Comparison of ENCODE assay signal across 28 cellular contexts in genomic region chr11:109968781-109969180, GRCh38.
"Had no signal": no experiment of that assay in that cellular context is flagged by ENCODE, and none has a peak within 500 bp of the region (broad histone marks: within the 10 kb centered on the region; RNA-seq: fewer than 3 reads in every experiment).

No MANE protein-coding gene starts in this region.

- H3K9me3 ChIP-seq: breast epithelium, MG63 had no signal

- H3K4me3 ChIP-seq: breast epithelium, MG63, SK-N-MC had no signal

- H3K36me3 ChIP-seq: breast epithelium, MG63 had no signal

- H3K36me3 Mint-ChIP-seq: activated naive CD4-positive, alpha-beta T cell treated with anti-CD3 and anti-CD28 coated beads, Interleukin-2, amount 50 U/mL, for 24 hours; T-cell had no signal

- H3K4me3 Mint-ChIP-seq: activated CD4-positive, alpha-beta T cell treated with anti-CD3 and anti-CD28 coated beads for 36 hours; activated CD8-positive, alpha-beta T cell treated with anti-CD3 and anti-CD28 coated beads, Interleukin-2, amount 10 ng/mL, durations not matched to agents 7 days and 5 days; activated naive CD4-positive, alpha-beta T cell treated with anti-CD3 and anti-CD28 coated beads, Interleukin-2, amount 50 U/mL, for 24 hours; activated T-cell treated with anti-CD3 and anti-CD28 coated beads, Interleukin-2, amount 50 U/mL, for 24 hours; activated T-helper 1 cell treated with anti-CD3 and anti-CD28 coated beads, Interleukin-12 subunit alpha, Interleukin-12 subunit beta, Interleukin-2, Interleukin-4 antibody, amounts not matched to agents 30 ng/mL and 10 ng/mL and 1 ng/mL, durations not matched to agents 14 hours and 24 hours and 36 hours; T-cell had no signal

- H3K27ac Mint-ChIP-seq: activated CD4-positive, alpha-beta T cell treated with anti-CD3 and anti-CD28 coated beads for 36 hours; activated CD8-positive, alpha-beta T cell treated with anti-CD3 and anti-CD28 coated beads, Interleukin-2, amount 10 ng/mL, durations not matched to agents 7 days and 5 days; activated naive CD4-positive, alpha-beta T cell treated with anti-CD3 and anti-CD28 coated beads, Interleukin-2, amount 50 U/mL, for 24 hours; activated T-cell treated with anti-CD3 and anti-CD28 coated beads, Interleukin-2, amount 50 U/mL, for 24 hours; activated T-helper 1 cell treated with anti-CD3 and anti-CD28 coated beads, Interleukin-12 subunit alpha, Interleukin-12 subunit beta, Interleukin-2, Interleukin-4 antibody, amounts not matched to agents 30 ng/mL and 10 ng/mL and 1 ng/mL, durations not matched to agents 14 hours and 24 hours and 36 hours; T-cell had no signal

- DNase-seq: activated CD4-positive, alpha-beta T cell treated with anti-CD3 and anti-CD28 coated beads for 36 hours; activated CD4-positive, alpha-beta T cell treated with anti-CD3 and anti-CD28 coated beads, Interleukin-2, amount 50 U/mL, for 4 hours; activated CD8-positive, alpha-beta memory T cell treated with anti-CD3 and anti-CD28 coated beads, Interleukin-2, amount 50 U/mL, for 48 hours; activated CD8-positive, alpha-beta T cell treated with anti-CD3 and anti-CD28 coated beads, Interleukin-2, amount 10 ng/mL, durations not matched to agents 7 days and 5 days; activated effector memory CD4-positive, alpha-beta T cell treated with Interleukin-2 at 50 U/mL for 16 hours; activated naive CD4-positive, alpha-beta T cell; activated T-cell treated with anti-CD3 and anti-CD28 coated beads, Interleukin-2, amount 50 U/mL, for 24 hours; aorta; caudate nucleus; MG63; NCI-H1105 treated with DMSO at 0.1 percent for 48 hours; NCI-H1436 treated with DMSO at 0.1 percent for 48 hours; NCI-H187; NCI-H2081; NCI-H510A treated with DMSO at 0.1 percent for 48 hours; NCI-H69; NK-92 treated with Interleukin-12 subunit alpha and Interleukin-12 subunit beta, amount 100 ng/mL, for 24 hours; OCI-M1; RPMI8226; T-cell; T-helper 2 cell; T1000 had no signal

- H3K4me1 Mint-ChIP-seq: activated naive CD4-positive, alpha-beta T cell treated with anti-CD3 and anti-CD28 coated beads, Interleukin-2, amount 50 U/mL, for 24 hours had no signal

- H3K27me3 ChIP-seq: breast epithelium, MG63 had no signal

- H3K27ac ChIP-seq: breast epithelium, KMS-11, SK-N-MC, VCaP had no signal

- H3K27me3 Mint-ChIP-seq: activated naive CD4-positive, alpha-beta T cell treated with anti-CD3 and anti-CD28 coated beads, Interleukin-2, amount 50 U/mL, for 24 hours; activated T-cell treated with anti-CD3 and anti-CD28 coated beads, Interleukin-2, amount 50 U/mL, for 24 hours had no signal

- H3K4me1 ChIP-seq: breast epithelium had no signal

- H3K9me3 Mint-ChIP-seq: activated naive CD4-positive, alpha-beta T cell treated with anti-CD3 and anti-CD28 coated beads, Interleukin-2, amount 50 U/mL, for 24 hours; activated T-cell treated with anti-CD3 and anti-CD28 coated beads, Interleukin-2, amount 50 U/mL, for 24 hours; T-cell had no signal
